ENCODE assay signal across 12 cellular contexts in the genomic region with DNA sequence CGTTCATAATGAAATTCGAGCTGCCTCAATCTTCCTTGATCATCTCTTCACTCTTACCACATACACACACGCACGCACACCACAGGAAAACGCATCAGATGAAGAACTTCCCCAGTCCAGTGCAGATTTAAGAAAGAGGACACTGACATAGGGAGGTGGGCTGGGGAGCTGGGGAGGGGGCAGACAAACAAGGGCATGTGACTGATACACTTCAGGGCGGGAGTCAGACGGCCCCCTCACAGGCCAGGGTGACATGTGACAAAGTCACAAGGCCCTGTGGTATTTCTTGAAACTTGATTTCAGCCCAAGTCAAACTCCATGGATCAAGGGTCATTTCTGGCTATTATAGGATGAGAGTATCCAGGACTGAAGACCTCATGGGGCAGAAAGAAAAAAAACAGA.
A peak's percentile ranks its signal among the peaks of the same experiment; 100 is the strongest.
DNase-seq lines count a peak whose midpoint lies in the region; ATAC-seq and TF ChIP-seq lines count a peak whose summit lies in the region.
"Had no signal": no experiment of that assay in that cellular context is flagged by ENCODE, and none has a peak within 500 bp of the region (broad histone marks: within the 10 kb centered on the region; RNA-seq: fewer than 3 reads in every experiment).

No MANE protein-coding gene starts in this region.

- TF ChIP-seq CTCF in Loucy (conservative IDR thresholded peaks at IDR 0.05; ENCODE audit: low read length) = no peak
- TF ChIP-seq CTCF in GM13976 (IDR thresholded peaks at IDR 0.05; ENCODE audit: borderline replicate concordance, control extremely low read depth, extremely low read depth, insufficient read depth, missing control alignments) = no peak

- ATAC-seq in left colon (peak; percentile 49), GM21825 (IDR thresholded peaks at IDR 0.05; ENCODE audit: unreplicated experiment) (no peak)
- peak; percentile 67 for ATAC-seq in stimulated activated naive CD8-positive, alpha-beta T cell treated with anti-CD3 and anti-CD28 coated beads, Interleukin-15, amount 100 ng/mL, for 72 hours

- H3K4me3 ChIP-seq in Loucy (ENCODE audit: low read length, poor library complexity, severe bottlenecking) = no peak overlapping the region

- WGBS in adipose tissue, 3 donors = 51 to 58% (median 52%) methylated on average over 7 of the region's 7 CpGs

- H3K27ac Mint-ChIP-seq in stimulated activated naive CD8-positive, alpha-beta T cell treated with anti-CD3 and anti-CD28 coated beads, Interleukin-15, amount 100 ng/mL, for 72 hours = peak overlapping the region; percentile 1 to 36

- peak overlapping the region; percentile 52 for H3K4me2 ChIP-seq in Loucy (ENCODE audit: low read depth, low read length, poor library complexity, severe bottlenecking)

- H3K4me1 Mint-ChIP-seq in stimulated activated naive CD8-positive, alpha-beta T cell treated with anti-CD3 and anti-CD28 coated beads, Interleukin-15, amount 100 ng/mL, for 72 hours = peaks cover 14% of the 10 kb centered on the region

- no peaks in the 10 kb centered on the region for H3K9me3 ChIP-seq in Loucy (ENCODE audit: insufficient read depth, low read depth, low read length)

- no peaks in the 10 kb centered on the region for H4K20me1 ChIP-seq in Loucy (ENCODE audit: insufficient read depth, low read length, poor library complexity, severe bottlenecking)

- intact Hi-C loops in left colon (cut with DNase I, micrococcal nuclease) = no loop called here

- no peaks in the 10 kb centered on the region for H3K9me2 ChIP-seq in Loucy (replicated peaks; ENCODE audit: low read depth, low read length)

- H3K27me3 Mint-ChIP-seq in stimulated activated naive CD8-positive, alpha-beta T cell treated with anti-CD3 and anti-CD28 coated beads, Interleukin-15, amount 100 ng/mL, for 72 hours = no peaks in the 10 kb centered on the region

- H3K4me3 Mint-ChIP-seq in stimulated activated naive CD8-positive, alpha-beta T cell treated with anti-CD3 and anti-CD28 coated beads, Interleukin-15, amount 100 ng/mL, for 72 hours = no peak overlapping the region

- peak overlapping the region; percentile 52 for H3K27ac ChIP-seq in adipose tissue (ENCODE audit: low read depth, low read length)
- H3K27ac ChIP-seq: parathyroid adenoma had no signal

- in situ Hi-C loops in GM13976 (cut with MboI; ENCODE audit: low sequenced_read_pairs, unreplicated experiment) = no loop called here

- H3K4me1 ChIP-seq in Loucy (ENCODE audit: insufficient read depth, low read length, poor library complexity, severe bottlenecking) = peaks cover 18% of the 10 kb centered on the region
- H3K4me1 ChIP-seq: parathyroid adenoma had no signal

- H3K9ac ChIP-seq in Loucy (ENCODE audit: low read depth, low read length, poor library complexity, severe bottlenecking) = no peak overlapping the region
- H3K9ac ChIP-seq: parathyroid adenoma had no signal

- H3K27me3 ChIP-seq in Loucy (ENCODE audit: insufficient read depth, low read length, poor library complexity, severe bottlenecking) = no peaks in the 10 kb centered on the region

- no peaks in the 10 kb centered on the region for H3K79me2 ChIP-seq in Loucy (ENCODE audit: insufficient read depth, low read length)
- H3K79me2 ChIP-seq: parathyroid adenoma had no signal

- DNase-seq in left colon (peak in 1 of 2 donors; percentile 48), GM13976 (ENCODE audit: low spot score) (no peak), foreskin melanocyte (no peak), dermis blood vessel endothelial cell (no peak)
- DNase-seq in stimulated activated naive CD8-positive, alpha-beta T cell treated with anti-CD3 and anti-CD28 coated beads, Interleukin-15, amount 100 ng/mL, for 72 hours = peak in 1 of 2 donors; percentile 13
- DNase-seq: kidney, NCI-H1417 treated with DMSO at 0.1 percent for 48 hours, T1000 had no signal

- H2AFZ ChIP-seq in Loucy (ENCODE audit: low read length) = peak overlapping the region; percentile 62
- H2AFZ ChIP-seq: parathyroid adenoma had no signal

- no peaks in the 10 kb centered on the region for H3F3A ChIP-seq in Loucy (ENCODE audit: low read depth)

- no peaks in the 10 kb centered on the region for H3K9me3 Mint-ChIP-seq in stimulated activated naive CD8-positive, alpha-beta T cell treated with anti-CD3 and anti-CD28 coated beads, Interleukin-15, amount 100 ng/mL, for 72 hours

- H3K36me3 ChIP-seq in Loucy (ENCODE audit: insufficient read depth, low read length) = no peaks in the 10 kb centered on the region
